In genomic region chr11:127640822-127641485, GRCh38 we compare ENCODE assay signal across 13 cellular contexts.
DNase-seq lines count a peak whose midpoint lies in the region; ATAC-seq and TF ChIP-seq lines count a peak whose summit lies in the region.
"Had no signal": no experiment of that assay in that cellular context is flagged by ENCODE, and none has a peak within 500 bp of the region (broad histone marks: within the 10 kb centered on the region; RNA-seq: fewer than 3 reads in every experiment).

No MANE protein-coding gene starts in this region.

- peak; percentile 51 for ATAC-seq in HG03520 (IDR thresholded peaks at IDR 0.05; ENCODE audit: unreplicated experiment)
- no peak for ATAC-seq in activated CD8-positive, alpha-beta T cell treated with anti-CD3 and anti-CD28 coated beads for 36 hours
- ATAC-seq: A549 had no signal

- no peak overlapping the region for H3K4me3 Mint-ChIP-seq in activated CD8-positive, alpha-beta T cell treated with anti-CD3 and anti-CD28 coated beads for 36 hours
- H3K4me3 Mint-ChIP-seq: activated CD4-positive, alpha-beta T cell treated with anti-CD3 and anti-CD28 coated beads, Interleukin-2, amount 10 ng/mL, durations not matched to agents 7 days and 5 days; activated naive CD4-positive, alpha-beta T cell treated with anti-CD3 and anti-CD28 coated beads for 36 hours had no signal

- H3K9ac ChIP-seq in mammary epithelial cell (ENCODE audit: insufficient read depth, low read length), result no peak overlapping the region

- no peak overlapping the region for H3K27ac ChIP-seq in mammary epithelial cell (ENCODE audit: insufficient read depth, low read depth, low read length)
- H3K27ac ChIP-seq: A549 had no signal

- no peak overlapping the region for H2AFZ ChIP-seq in mammary epithelial cell (ENCODE audit: low read depth, low read length)

- CTCF ChIA-PET in mammary epithelial cell (lab: Charles Lee; ENCODE audit: low non-redundant PET), result no interaction called here
- CTCF ChIA-PET in activated CD8-positive, alpha-beta T cell treated with anti-CD3 and anti-CD28 coated beads for 36 hours (lab: Charles Lee), result no interaction called here

- H3K79me2 ChIP-seq in mammary epithelial cell (ENCODE audit: insufficient read depth, low read length), result no peaks in the 10 kb centered on the region

- H3K9me3 ChIP-seq in mammary epithelial cell (replicated peaks; ENCODE audit: insufficient read depth, low read length), result no peaks in the 10 kb centered on the region
- H3K9me3 ChIP-seq: A549 had no signal

- BruUV-seq in mammary epithelial cell (replicated peaks; lab: Mats Ljungman, UMichigan), result no TSS peak

- no peaks in the 10 kb centered on the region for H3K9me3 Mint-ChIP-seq in activated CD8-positive, alpha-beta T cell treated with anti-CD3 and anti-CD28 coated beads for 36 hours
- H3K9me3 Mint-ChIP-seq: activated CD4-positive, alpha-beta T cell treated with anti-CD3 and anti-CD28 coated beads, Interleukin-2, amount 10 ng/mL, durations not matched to agents 7 days and 5 days; activated naive CD4-positive, alpha-beta T cell treated with anti-CD3 and anti-CD28 coated beads for 36 hours had no signal

- peak; percentile 3 for DNase-seq in NCI-H2171 treated with DMSO at 0.1 percent for 48 hours (lab: John Stamatoyannopoulos, UW)
- DNase-seq in NCI-H2171 (lab: John Stamatoyannopoulos, UW), result no peak
- peak; percentile 43 for DNase-seq in mammary epithelial cell
- DNase-seq in skeletal muscle cell (ENCODE audit: low read depth), result peak; percentile 35
- DNase-seq in activated CD8-positive, alpha-beta T cell treated with anti-CD3 and anti-CD28 coated beads for 36 hours, result no peak
- no peak for DNase-seq in DMS 273 (lab: John Stamatoyannopoulos, UW; ENCODE audit: unreplicated experiment)
- no peak for DNase-seq in NOMO-1 treated with dmso at 0.1 percent for 144 hours (lab: John Stamatoyannopoulos, UW; ENCODE audit: unreplicated experiment)
- DNase-seq: activated CD4-positive, alpha-beta T cell treated with anti-CD3 and anti-CD28 coated beads, Interleukin-2, amount 10 ng/mL, durations not matched to agents 7 days and 5 days; activated naive CD4-positive, alpha-beta T cell treated with anti-CD3 and anti-CD28 coated beads for 36 hours; DMS 273 treated with DMSO at 0.1 percent for 48 hours; substantia nigra had no signal

- POLR2A ChIA-PET in activated CD8-positive, alpha-beta T cell treated with anti-CD3 and anti-CD28 coated beads for 36 hours (lab: Charles Lee), result no interaction called here

- no peaks in the 10 kb centered on the region for H3K4me1 Mint-ChIP-seq in activated CD8-positive, alpha-beta T cell treated with anti-CD3 and anti-CD28 coated beads for 36 hours (ENCODE audit: low read depth)
- H3K4me1 Mint-ChIP-seq: activated CD4-positive, alpha-beta T cell treated with anti-CD3 and anti-CD28 coated beads, Interleukin-2, amount 10 ng/mL, durations not matched to agents 7 days and 5 days had no signal

- H3K4me3 ChIP-seq in mammary epithelial cell (replicated peaks in 1 of 3; ENCODE audit: insufficient read depth in 1 of 3, low read depth in 2 of 3, low read length in 3 of 3), result no peak overlapping the region
- H3K4me3 ChIP-seq in skeletal muscle cell (ENCODE audit: low read depth, low read length), result no peak overlapping the region
- H3K4me3 ChIP-seq: A549 had no signal

- no peaks in the 10 kb centered on the region for H3K36me3 ChIP-seq in mammary epithelial cell (ENCODE audit: insufficient read depth, low read length)

- dilution Hi-C loops in mammary epithelial cell (cut with HindIII; ENCODE audit: low sequenced_read_pairs), result no loop called here

- in situ Hi-C loops in mammary epithelial cell (cut with MboI; ENCODE audit: low sequenced_read_pairs in 2 of 2), result no loop called here

- no peaks in the 10 kb centered on the region for H4K20me1 ChIP-seq in mammary epithelial cell (ENCODE audit: insufficient read depth, low read length)

- H3K27me3 Mint-ChIP-seq in activated CD8-positive, alpha-beta T cell treated with anti-CD3 and anti-CD28 coated beads for 36 hours, result no peaks in the 10 kb centered on the region
- H3K27me3 Mint-ChIP-seq: activated CD4-positive, alpha-beta T cell treated with anti-CD3 and anti-CD28 coated beads, Interleukin-2, amount 10 ng/mL, durations not matched to agents 7 days and 5 days had no signal

- TF ChIP-seq CTCF in mammary epithelial cell (conservative IDR thresholded peaks at IDR 0.05 in 1 of 2, IDR thresholded peaks at IDR 0.05 in 1 of 2; ENCODE audit: extremely low read depth in 1 of 2, insufficient read depth in 1 of 2, low read depth in 1 of 2, low read length in 2 of 2), result no peak
- no peak for TF ChIP-seq CTCF in activated CD8-positive, alpha-beta T cell treated with anti-CD3 and anti-CD28 coated beads for 36 hours (IDR thresholded peaks at IDR 0.05)

- H3K27ac Mint-ChIP-seq in activated CD8-positive, alpha-beta T cell treated with anti-CD3 and anti-CD28 coated beads for 36 hours, result no peak overlapping the region
- H3K27ac Mint-ChIP-seq: activated CD4-positive, alpha-beta T cell treated with anti-CD3 and anti-CD28 coated beads, Interleukin-2, amount 10 ng/mL, durations not matched to agents 7 days and 5 days; activated naive CD4-positive, alpha-beta T cell treated with anti-CD3 and anti-CD28 coated beads for 36 hours had no signal

- H3K27me3 ChIP-seq in mammary epithelial cell (ENCODE audit: insufficient read depth, low read length), result peaks cover 1% of the 10 kb centered on the region

- H3K36me3 Mint-ChIP-seq in activated CD8-positive, alpha-beta T cell treated with anti-CD3 and anti-CD28 coated beads for 36 hours (ENCODE audit: low read depth), result no peaks in the 10 kb centered on the region

- intact Hi-C loops in mammary epithelial cell (cut with micrococcal nuclease), result no loop called here
- intact Hi-C loops in activated CD8-positive, alpha-beta T cell treated with anti-CD3 and anti-CD28 coated beads for 36 hours (cut with micrococcal nuclease), result no loop called here

- H3K4me1 ChIP-seq in mammary epithelial cell (ENCODE audit: insufficient read depth, low read length), result no peaks in the 10 kb centered on the region
- H3K4me1 ChIP-seq: A549 had no signal

- H3K4me2 ChIP-seq in mammary epithelial cell (ENCODE audit: insufficient read depth, low read depth, low read length), result no peak overlapping the region
- H3K4me2 ChIP-seq: A549 had no signal

Comparison
In these comparisons a context has a peak if more than half of its experiments do, and no peak if none do; other contexts are left out.
1. DNase-seq: peak in NCI-H2171 treated with DMSO at 0.1 percent for 48 hours (single experiment), mammary epithelial cell (single experiment) and skeletal muscle cell (single experiment); none in NCI-H2171 (single experiment), activated CD8-positive, alpha-beta T cell treated with anti-CD3 and anti-CD28 coated beads for 36 hours (single experiment), DMS 273 (single experiment) and NOMO-1 treated with dmso at 0.1 percent for 144 hours (single experiment).